In genomic region chr14:35365130-35366047, GRCh38 we compare ENCODE assay signal across 8 cellular contexts. TPM values are rescaled to one million over a fixed set of nuclear protein-coding genes. Genes with fewer than 3 reads are reported as not detected.
DNase-seq lines count a peak whose midpoint lies in the region; TF ChIP-seq lines count a peak whose summit lies in the region.

No MANE protein-coding gene starts in this region.

- TF ChIP-seq POLR2A in esophagus muscularis mucosa (IDR thresholded peaks at IDR 0.05; ENCODE audit: low read depth) = no peak
- TF ChIP-seq POLR2A in tibial nerve (IDR thresholded peaks at IDR 0.05) = peak in 1 of 2 donors; percentile 39

- H3K27ac Mint-ChIP-seq in osteocyte (ENCODE audit: unreplicated experiment) = peak overlapping the region; percentile 77

- H3K27me3 Mint-ChIP-seq in osteocyte (ENCODE audit: unreplicated experiment) = no peaks in the 10 kb centered on the region

- H3K9me3 ChIP-seq in esophagus muscularis mucosa = no peaks in the 10 kb centered on the region
- no peaks in the 10 kb centered on the region for H3K9me3 ChIP-seq in tibial nerve

- H3K4me1 Mint-ChIP-seq in osteocyte (ENCODE audit: unreplicated experiment) = peaks cover 65% of the 10 kb centered on the region

- H3K4me3 Mint-ChIP-seq in osteocyte (ENCODE audit: unreplicated experiment) = no peak overlapping the region

- TF ChIP-seq CTCF in esophagus muscularis mucosa (IDR thresholded peaks at IDR 0.05) = no peak
- no peak for TF ChIP-seq CTCF in osteocyte (IDR thresholded peaks at IDR 0.05)
- no peak for TF ChIP-seq CTCF in tibial nerve (IDR thresholded peaks at IDR 0.05)

- H3K27ac ChIP-seq in esophagus muscularis mucosa (replicated peaks in 1 of 4) = peak overlapping the region; percentile 65 to 79 (median 74)
- peak overlapping the region; percentile 69 to 94 (median 84) for H3K27ac ChIP-seq in tibial nerve

- H3K4me1 ChIP-seq in esophagus muscularis mucosa = peaks cover 34 to 66% (median 51%) of the 10 kb centered on the region in 4 donors
- peaks cover 0 to 79% (median 61%) of the 10 kb centered on the region in 4 donors for H3K4me1 ChIP-seq in tibial nerve

- DNase-seq in GDM1 (lab: John Stamatoyannopoulos, UW) (peak; percentile 36), M059J (ENCODE audit: low read depth) (peak; percentile 94), esophagus muscularis mucosa (ENCODE audit: extremely low spot score) (peak; percentile 95), osteocyte (ENCODE audit: extremely low spot score, unreplicated experiment) (no peak), tibial nerve (ENCODE audit: low spot score in 2 of 2) (peak in 1 of 2 donors; percentile 64), SKM-1 treated with dmso at 0.1 percent for 144 hours (lab: John Stamatoyannopoulos, UW; ENCODE audit: unreplicated experiment) (no peak), NCI-H2171 (lab: John Stamatoyannopoulos, UW) (no peak)
- peak; percentile 67 for DNase-seq in activated CD8-positive, alpha-beta memory T cell treated with anti-CD3 and anti-CD28 coated beads, Interleukin-2, amount 50 U/mL, for 24 hours (ENCODE audit: extremely low read depth)

- H3K36me3 Mint-ChIP-seq in osteocyte (ENCODE audit: unreplicated experiment) = no peaks in the 10 kb centered on the region

- intact Hi-C loops in esophagus muscularis mucosa (cut with DNase I) = no loop called here

- H3K9me3 Mint-ChIP-seq in osteocyte (ENCODE audit: unreplicated experiment) = no peaks in the 10 kb centered on the region

- H3K36me3 ChIP-seq in esophagus muscularis mucosa (no peaks in the 10 kb centered on the region), tibial nerve (no peaks in the 10 kb centered on the region)

- WGBS in esophagus muscularis mucosa = 39% methylated on average over 13 of the region's 13 CpGs
- WGBS in tibial nerve, 2 donors = 27 to 30% methylated on average over 13 of the region's 13 CpGs

- TF ChIP-seq EP300 in esophagus muscularis mucosa (IDR thresholded peaks at IDR 0.05) (no peak), tibial nerve (IDR thresholded peaks at IDR 0.05) (peak; percentile 54 to 94)

- no peaks in the 10 kb centered on the region for H3K27me3 ChIP-seq in esophagus muscularis mucosa
- H3K27me3 ChIP-seq in tibial nerve = no peaks in the 10 kb centered on the region

- H3K4me3 ChIP-seq in esophagus muscularis mucosa = no peak overlapping the region
- H3K4me3 ChIP-seq in tibial nerve = no peak overlapping the region

RNA-seq across cellular contexts. Expression of gene NFKBIA, which starts 39.2 kb away (rescaled TPM):
- 102 and 103 TPM in 2 replicates for total RNA-seq in M059J (2014; rRNA removed; shearing (Covaris generic))
- total RNA-seq in esophagus muscularis mucosa (100 to 1,000 TPM; 387 to 416 (median 398) TPM), osteocyte (57.2 and 58.9 TPM in 2 replicates), tibial nerve (1,000 to 10,000 TPM in 1 of 4 donors, 100 to 1,000 TPM in 3; 631 to 1,165 (median 930) TPM)

Comparison
In these comparisons a context has a peak if more than half of its experiments do, and no peak if none do; other contexts are left out.
1. DNase-seq: peak in GDM1 (single experiment), M059J (single experiment), activated CD8-positive, alpha-beta memory T cell treated with anti-CD3 and anti-CD28 coated beads, Interleukin-2, amount 50 U/mL, for 24 hours (single experiment) and esophagus muscularis mucosa (single experiment); none in osteocyte (single experiment), SKM-1 treated with dmso at 0.1 percent for 144 hours (single experiment) and NCI-H2171 (single experiment).